In the genomic region with DNA sequence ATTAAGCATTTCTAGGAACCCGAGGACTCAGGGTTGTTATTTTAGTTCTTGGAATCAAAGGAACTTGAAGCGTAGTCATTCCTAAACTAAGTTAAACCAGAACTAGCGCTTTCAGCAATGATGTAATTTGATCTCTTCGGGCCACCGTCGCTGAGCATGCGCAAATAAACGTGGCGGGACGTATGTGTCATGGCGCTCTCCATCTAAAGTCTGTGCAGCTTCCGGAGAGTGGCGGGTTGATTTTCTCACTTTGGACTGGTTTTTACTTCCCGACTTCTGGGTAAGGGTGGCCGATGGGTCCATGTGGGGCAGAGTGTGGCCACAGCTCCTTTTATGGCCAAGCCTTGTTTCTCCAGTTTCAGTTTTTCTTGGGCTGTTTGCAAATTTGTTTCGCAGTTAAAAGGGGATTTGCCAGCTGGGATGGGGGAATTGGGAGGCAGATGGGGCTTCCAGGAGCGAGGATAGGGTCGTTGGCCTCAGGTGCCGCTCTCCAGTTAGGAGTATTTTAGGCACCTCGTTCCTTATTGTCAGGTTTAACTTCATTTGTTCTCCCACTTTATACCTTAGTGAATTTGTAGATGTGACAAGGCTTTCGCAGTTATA, we compare ENCODE assay signal across 1 cellular context.
TF ChIP-seq lines count a peak whose summit lies in the region.

Gene CDKAL1 (plus strand): TSS at position 163 of the 603 bp plus-strand sequence. CDS start 11,894 bp downstream, outside the sequence.

TF ChIP-seq in HEK293, 187 proteins besides CTCF, POLR2A, EP300 and RAD21 (continued from another document and continues in another):
- TF ChIP-seq, protein P1, sequence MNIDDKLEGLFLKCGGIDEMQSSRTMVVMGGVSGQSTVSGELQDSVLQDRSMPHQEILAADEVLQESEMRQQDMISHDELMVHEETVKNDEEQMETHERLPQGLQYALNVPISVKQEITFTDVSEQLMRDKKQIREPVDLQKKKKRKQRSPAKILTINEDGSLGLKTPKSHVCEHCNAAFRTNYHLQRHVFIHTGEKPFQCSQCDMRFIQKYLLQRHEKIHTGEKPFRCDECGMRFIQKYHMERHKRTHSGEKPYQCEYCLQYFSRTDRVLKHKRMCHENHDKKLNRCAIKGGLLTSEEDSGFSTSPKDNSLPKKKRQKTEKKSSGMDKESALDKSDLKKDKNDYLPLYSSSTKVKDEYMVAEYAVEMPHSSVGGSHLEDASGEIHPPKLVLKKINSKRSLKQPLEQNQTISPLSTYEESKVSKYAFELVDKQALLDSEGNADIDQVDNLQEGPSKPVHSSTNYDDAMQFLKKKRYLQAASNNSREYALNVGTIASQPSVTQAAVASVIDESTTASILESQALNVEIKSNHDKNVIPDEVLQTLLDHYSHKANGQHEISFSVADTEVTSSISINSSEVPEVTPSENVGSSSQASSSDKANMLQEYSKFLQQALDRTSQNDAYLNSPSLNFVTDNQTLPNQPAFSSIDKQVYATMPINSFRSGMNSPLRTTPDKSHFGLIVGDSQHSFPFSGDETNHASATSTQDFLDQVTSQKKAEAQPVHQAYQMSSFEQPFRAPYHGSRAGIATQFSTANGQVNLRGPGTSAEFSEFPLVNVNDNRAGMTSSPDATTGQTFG (tag by site-specific recombination; IDR thresholded peaks at IDR 0.05; ENCODE audit: borderline replicate concordance) = no peak
- TF ChIP-seq ZNF221 (tag by site-specific recombination; IDR thresholded peaks at IDR 0.05; ENCODE audit: borderline replicate concordance) (no peak), ZNF274 (IDR thresholded peaks at IDR 0.05; ENCODE audit: low read length) (no peak), ZNF274 (tag by site-specific recombination; IDR thresholded peaks at IDR 0.05; ENCODE audit: borderline replicate concordance) (no peak), ZBTB26 (tag by site-specific recombination; optimal IDR thresholded peaks at IDR 0.05) (no peak), ZNF624 (tag by site-specific recombination; IDR thresholded peaks at IDR 0.05) (no peak), ZNF19 (tag by site-specific recombination; IDR thresholded peaks at IDR 0.05; ENCODE audit: low read depth) (no peak), ZNF561 (tag by site-specific recombination; IDR thresholded peaks at IDR 0.05; ENCODE audit: borderline replicate concordance) (no peak), ZNF664 (tag by site-specific recombination; IDR thresholded peaks at IDR 0.05) (peak; percentile 67), ZNF830 (tag by site-specific recombination; IDR thresholded peaks at IDR 0.05; ENCODE audit: low read depth) (no peak), ZNF132 (tag by site-specific recombination; IDR thresholded peaks at IDR 0.05; ENCODE audit: borderline replicate concordance) (no peak), ZNF560 (tag by site-specific recombination; IDR thresholded peaks at IDR 0.05; ENCODE audit: borderline replicate concordance) (no peak), ZNF558 (tag by site-specific recombination; IDR thresholded peaks at IDR 0.05) (0 out of 2 replicates have a peak, but pooled peaks have one; percentile 3), ZNF792 (tag by site-specific recombination; IDR thresholded peaks at IDR 0.05) (no peak), ZSCAN30 (tag by site-specific recombination; IDR thresholded peaks at IDR 0.05) (0 out of 2 replicates have a peak, but pooled peaks have one; percentile 40), ZXDB (tag by site-specific recombination; IDR thresholded peaks at IDR 0.05) (peak; percentile 59; the same call in 1 of the 2 replicates), OSR2 (tag by site-specific recombination; IDR thresholded peaks at IDR 0.05) (0 out of 2 replicates have a peak, but pooled peaks have one; percentile 15), GLI4 (tag by site-specific recombination; IDR thresholded peaks at IDR 0.05) (no peak), HOXA7 (CRISPR knock-in tag; IDR thresholded peaks at IDR 0.05; ENCODE audit: borderline replicate concordance) (no peak), MEIS1 (CRISPR knock-in tag; IDR thresholded peaks at IDR 0.05; ENCODE audit: borderline replicate concordance) (no peak), ZNF777 (tag by site-specific recombination; IDR thresholded peaks at IDR 0.05; ENCODE audit: borderline replicate concordance) (no peak), ZNF391 (tag by site-specific recombination; IDR thresholded peaks at IDR 0.05; ENCODE audit: borderline replicate concordance, low read depth) (peak; percentile 57; the same call in 1 of the 2 replicates), ZNF23 (tag by site-specific recombination; IDR thresholded peaks at IDR 0.05; ENCODE audit: borderline replicate concordance) (no peak), ZNF394 (tag by site-specific recombination; IDR thresholded peaks at IDR 0.05; ENCODE audit: borderline replicate concordance) (peak; percentile 20; the same call in 1 of the 2 replicates), GLI2 (tag by site-specific recombination; IDR thresholded peaks at IDR 0.05; ENCODE audit: borderline replicate concordance, low read depth) (no peak), ZBTB11 (tag by site-specific recombination; conservative IDR thresholded peaks at IDR 0.05; ENCODE audit: low read depth) (0 out of 2 replicates have a peak, but pooled peaks have one; percentile 22), ZNF37A (tag by site-specific recombination; IDR thresholded peaks at IDR 0.05) (no peak), ZBTB20 (tag by site-specific recombination; IDR thresholded peaks at IDR 0.05) (peak; percentile 67; the same call in 1 of the 2 replicates), FEZF1 (tag by site-specific recombination; IDR thresholded peaks at IDR 0.05) (no peak), BCL11A (tag by site-specific recombination; IDR thresholded peaks at IDR 0.05; ENCODE audit: low read depth) (no peak), SP7 (tag by site-specific recombination; IDR thresholded peaks at IDR 0.05) (peak; percentile 25; the same call in 1 of the 2 replicates), ZNF404 (tag by site-specific recombination; IDR thresholded peaks at IDR 0.05) (no peak), ZNF2 (tag by site-specific recombination; IDR thresholded peaks at IDR 0.05) (peak; percentile 58; the same call in 1 of the 2 replicates), GLIS1 (tag by site-specific recombination; IDR thresholded peaks at IDR 0.05) (no peak), ZNF707 (tag by site-specific recombination; IDR thresholded peaks at IDR 0.05) (no peak), YY2 (tag by site-specific recombination; IDR thresholded peaks at IDR 0.05) (peak; percentile 79), RBAK (tag by site-specific recombination; IDR thresholded peaks at IDR 0.05) (no peak), GFI1B (tag by site-specific recombination; IDR thresholded peaks at IDR 0.05) (no peak), SETDB1 (IDR thresholded peaks at IDR 0.05; ENCODE audit: insufficient read length, low read length) (no peak), EGR2 (tag by site-specific recombination; IDR thresholded peaks at IDR 0.05; ENCODE audit: low read depth) (no peak), ZNF530 (tag by site-specific recombination; IDR thresholded peaks at IDR 0.05; ENCODE audit: low read depth) (no peak)
- TF ChIP-seq, protein P2, sequence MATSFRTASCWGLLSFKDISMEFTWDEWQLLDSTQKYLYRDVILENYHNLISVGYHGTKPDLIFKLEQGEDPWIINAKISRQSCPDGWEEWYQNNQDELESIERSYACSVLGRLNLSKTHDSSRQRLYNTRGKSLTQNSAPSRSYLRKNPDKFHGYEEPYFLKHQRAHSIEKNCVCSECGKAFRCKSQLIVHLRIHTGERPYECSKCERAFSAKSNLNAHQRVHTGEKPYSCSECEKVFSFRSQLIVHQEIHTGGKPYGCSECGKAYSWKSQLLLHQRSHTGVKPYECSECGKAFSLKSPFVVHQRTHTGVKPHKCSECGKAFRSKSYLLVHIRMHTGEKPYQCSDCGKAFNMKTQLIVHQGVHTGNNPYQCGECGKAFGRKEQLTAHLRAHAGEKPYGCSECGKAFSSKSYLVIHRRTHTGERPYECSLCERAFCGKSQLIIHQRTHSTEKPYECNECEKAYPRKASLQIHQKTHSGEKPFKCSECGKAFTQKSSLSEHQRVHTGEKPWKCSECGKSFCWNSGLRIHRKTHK (tag by site-specific recombination; IDR thresholded peaks at IDR 0.05) = no peak
- TF ChIP-seq, protein P3, sequence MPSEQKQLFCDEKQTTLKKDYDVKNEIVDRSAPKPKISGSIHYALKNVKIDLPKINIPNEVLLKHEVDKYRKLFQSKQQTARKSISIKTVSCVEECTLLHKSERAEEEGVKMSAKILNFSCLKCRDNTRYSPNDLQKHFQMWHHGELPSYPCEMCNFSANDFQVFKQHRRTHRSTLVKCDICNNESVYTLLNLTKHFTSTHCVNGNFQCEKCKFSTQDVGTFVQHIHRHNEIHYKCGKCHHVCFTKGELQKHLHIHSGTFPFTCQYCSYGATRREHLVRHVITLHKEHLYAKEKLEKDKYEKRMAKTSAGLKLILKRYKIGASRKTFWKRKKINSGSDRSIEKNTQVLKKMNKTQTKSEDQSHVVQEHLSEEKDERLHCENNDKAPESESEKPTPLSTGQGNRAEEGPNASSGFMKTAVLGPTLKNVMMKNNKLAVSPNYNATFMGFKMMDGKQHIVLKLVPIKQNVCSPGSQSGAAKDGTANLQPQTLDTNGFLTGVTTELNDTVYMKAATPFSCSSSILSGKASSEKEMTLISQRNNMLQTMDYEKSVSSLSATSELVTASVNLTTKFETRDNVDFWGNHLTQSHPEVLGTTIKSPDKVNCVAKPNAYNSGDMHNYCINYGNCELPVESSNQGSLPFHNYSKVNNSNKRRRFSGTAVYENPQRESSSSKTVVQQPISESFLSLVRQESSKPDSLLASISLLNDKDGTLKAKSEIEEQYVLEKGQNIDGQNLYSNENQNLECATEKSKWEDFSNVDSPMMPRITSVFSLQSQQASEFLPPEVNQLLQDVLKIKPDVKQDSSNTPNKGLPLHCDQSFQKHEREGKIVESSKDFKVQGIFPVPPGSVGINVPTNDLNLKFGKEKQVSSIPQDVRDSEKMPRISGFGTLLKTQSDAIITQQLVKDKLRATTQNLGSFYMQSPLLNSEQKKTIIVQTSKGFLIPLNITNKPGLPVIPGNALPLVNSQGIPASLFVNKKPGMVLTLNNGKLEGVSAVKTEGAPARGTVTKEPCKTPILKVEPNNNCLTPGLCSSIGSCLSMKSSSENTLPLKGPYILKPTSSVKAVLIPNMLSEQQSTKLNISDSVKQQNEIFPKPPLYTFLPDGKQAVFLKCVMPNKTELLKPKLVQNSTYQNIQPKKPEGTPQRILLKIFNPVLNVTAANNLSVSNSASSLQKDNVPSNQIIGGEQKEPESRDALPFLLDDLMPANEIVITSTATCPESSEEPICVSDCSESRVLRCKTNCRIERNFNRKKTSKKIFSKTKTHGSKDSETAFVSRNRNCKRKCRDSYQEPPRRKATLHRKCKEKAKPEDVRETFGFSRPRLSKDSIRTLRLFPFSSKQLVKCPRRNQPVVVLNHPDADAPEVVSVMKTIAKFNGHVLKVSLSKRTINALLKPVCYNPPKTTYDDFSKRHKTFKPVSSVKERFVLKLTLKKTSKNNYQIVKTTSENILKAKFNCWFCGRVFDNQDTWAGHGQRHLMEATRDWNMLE (tag by site-specific recombination; conservative IDR thresholded peaks at IDR 0.05; ENCODE audit: low read depth) = peak; percentile 77
- TF ChIP-seq, protein P4, sequence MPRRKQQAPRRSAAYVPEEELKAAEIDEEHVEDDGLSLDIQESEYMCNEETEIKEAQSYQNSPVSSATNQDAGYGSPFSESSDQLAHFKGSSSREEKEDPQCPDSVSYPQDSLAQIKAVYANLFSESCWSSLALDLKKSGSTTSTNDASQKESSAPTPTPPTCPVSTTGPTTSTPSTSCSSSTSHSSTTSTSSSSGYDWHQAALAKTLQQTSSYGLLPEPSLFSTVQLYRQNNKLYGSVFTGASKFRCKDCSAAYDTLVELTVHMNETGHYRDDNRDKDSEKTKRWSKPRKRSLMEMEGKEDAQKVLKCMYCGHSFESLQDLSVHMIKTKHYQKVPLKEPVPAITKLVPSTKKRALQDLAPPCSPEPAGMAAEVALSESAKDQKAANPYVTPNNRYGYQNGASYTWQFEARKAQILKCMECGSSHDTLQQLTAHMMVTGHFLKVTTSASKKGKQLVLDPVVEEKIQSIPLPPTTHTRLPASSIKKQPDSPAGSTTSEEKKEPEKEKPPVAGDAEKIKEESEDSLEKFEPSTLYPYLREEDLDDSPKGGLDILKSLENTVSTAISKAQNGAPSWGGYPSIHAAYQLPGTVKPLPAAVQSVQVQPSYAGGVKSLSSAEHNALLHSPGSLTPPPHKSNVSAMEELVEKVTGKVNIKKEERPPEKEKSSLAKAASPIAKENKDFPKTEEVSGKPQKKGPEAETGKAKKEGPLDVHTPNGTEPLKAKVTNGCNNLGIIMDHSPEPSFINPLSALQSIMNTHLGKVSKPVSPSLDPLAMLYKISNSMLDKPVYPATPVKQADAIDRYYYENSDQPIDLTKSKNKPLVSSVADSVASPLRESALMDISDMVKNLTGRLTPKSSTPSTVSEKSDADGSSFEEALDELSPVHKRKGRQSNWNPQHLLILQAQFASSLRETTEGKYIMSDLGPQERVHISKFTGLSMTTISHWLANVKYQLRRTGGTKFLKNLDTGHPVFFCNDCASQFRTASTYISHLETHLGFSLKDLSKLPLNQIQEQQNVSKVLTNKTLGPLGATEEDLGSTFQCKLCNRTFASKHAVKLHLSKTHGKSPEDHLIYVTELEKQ (tag by site-specific recombination; IDR thresholded peaks at IDR 0.05; ENCODE audit: borderline replicate concordance) = no peak
